In genomic region chr20:38200646-38201045, GRCh38 we compare ENCODE assay signal across 21 cellular contexts. TPM values are rescaled to one million over a fixed set of nuclear protein-coding genes. Genes with fewer than 3 reads are reported as not detected.
DNase-seq lines count a peak whose midpoint lies in the region; ATAC-seq and TF ChIP-seq lines count a peak whose summit lies in the region.
"Had no signal": no experiment of that assay in that cellular context is flagged by ENCODE, and none has a peak within 500 bp of the region (broad histone marks: within the 10 kb centered on the region; RNA-seq: fewer than 3 reads in every experiment).

No MANE protein-coding gene starts in this region.

- H3K27ac ChIP-seq in mesenchymal stem cell (ENCODE audit: low read length, poor library complexity, severe bottlenecking) (no peak overlapping the region), smooth muscle cell (ENCODE audit: low read depth) (peak overlapping the region; percentile 47), caudate nucleus (ENCODE audit: low read depth, low read length) (no peak overlapping the region), mammary epithelial cell (ENCODE audit: insufficient read depth, low read depth, low read length) (no peak overlapping the region)

- H3K14ac ChIP-seq in mesenchymal stem cell (ENCODE audit: low read length in 2 of 2) = peak overlapping the region in 1 of 2 experiments; percentile 26

- peak overlapping the region; percentile 32 to 39 for H3K4ac ChIP-seq in mesenchymal stem cell (ENCODE audit: low read depth in 1 of 2, low read length in 2 of 2)

- H3K23ac ChIP-seq in mesenchymal stem cell (ENCODE audit: low read length in 2 of 2) = no peak overlapping the region

- no peak for TF ChIP-seq CTCF in activated B cell treated with CpG ODN at 0.5 μM for 24 hours (IDR thresholded peaks at IDR 0.05)
- no peak for TF ChIP-seq CTCF in smooth muscle cell (IDR thresholded peaks at IDR 0.05; ENCODE audit: borderline replicate concordance, insufficient read depth, poor library complexity, severe bottlenecking)
- TF ChIP-seq CTCF in mammary epithelial cell (conservative IDR thresholded peaks at IDR 0.05 in 1 of 2, IDR thresholded peaks at IDR 0.05 in 1 of 2; ENCODE audit: extremely low read depth in 1 of 2, insufficient read depth in 1 of 2, low read depth in 1 of 2, low read length in 2 of 2) = no peak

- peaks cover 14% of the 10 kb centered on the region for H3F3A ChIP-seq in smooth muscle cell (ENCODE audit: low read depth)

- H2BK15ac ChIP-seq in mesenchymal stem cell (ENCODE audit: low read depth, poor library complexity, severe bottlenecking) = no peak overlapping the region

- DNase-seq in activated effector memory CD4-positive, alpha-beta T cell treated with anti-CD3 and anti-CD28 coated beads, Interleukin-2, amount 50 U/mL, for 16 hours = peak; percentile 45
- no peak for DNase-seq in activated effector memory CD4-positive, alpha-beta T cell treated with Interleukin-2 at 50 U/mL for 16 hours
- peak; percentile 4 for DNase-seq in activated B cell treated with CpG ODN at 0.5 μM for 24 hours
- no peak for DNase-seq in mesenchymal stem cell
- DNase-seq in smooth muscle cell (lab: John Stamatoyannopoulos, UW; ENCODE audit: unreplicated experiment) = no peak
- no peak for DNase-seq in caudate nucleus (lab: John Stamatoyannopoulos, UW)
- DNase-seq in NCI-H187 treated with DMSO at 0.1 percent for 48 hours (lab: John Stamatoyannopoulos, UW) = no peak
- DNase-seq in mammary epithelial cell = no peak
- DNase-seq: Calu3; CD8-positive, alpha-beta T cell; DMS53; Kasumi-1; NCI-H1048; NCI-H1436; NCI-H2029; NCI-H345; NCI-H524 treated with DMSO at 0.1 percent for 48 hours; RPMI8226 had no signal

- H2BK120ac ChIP-seq in mesenchymal stem cell (ENCODE audit: low read depth, low read length) = no peak overlapping the region

- H2BK12ac ChIP-seq in mesenchymal stem cell (ENCODE audit: low read length in 2 of 2) = peak overlapping the region in 1 of 2 experiments; percentile 75

- H3K4me3 ChIP-seq in mesenchymal stem cell (ENCODE audit: insufficient read depth in 1 of 2, low read depth in 1 of 2, low read length in 2 of 2) (no peak overlapping the region), smooth muscle cell (no peak overlapping the region), mammary epithelial cell (replicated peaks in 1 of 3; ENCODE audit: insufficient read depth in 1 of 3, low read depth in 2 of 3, low read length in 3 of 3) (no peak overlapping the region)
- H3K4me3 ChIP-seq: GM12878, MG63 had no signal

- peaks cover 4 to 9% of the 10 kb centered on the region in 2 experiments for H3K27me3 ChIP-seq in mesenchymal stem cell (ENCODE audit: control insufficient read depth in 1 of 2, insufficient read depth in 1 of 2, low read length in 2 of 2)
- H3K27me3 ChIP-seq in smooth muscle cell (ENCODE audit: low read depth) = no peaks in the 10 kb centered on the region
- no peaks in the 10 kb centered on the region for H3K27me3 ChIP-seq in mammary epithelial cell (ENCODE audit: insufficient read depth, low read length)
- H3K27me3 ChIP-seq: MG63 had no signal

- peak overlapping the region; percentile 21 for H4K91ac ChIP-seq in mesenchymal stem cell (ENCODE audit: low read length)

- H3K9ac ChIP-seq in mesenchymal stem cell (ENCODE audit: low read length) = no peak overlapping the region
- no peak overlapping the region for H3K9ac ChIP-seq in smooth muscle cell (ENCODE audit: low read depth)
- no peak overlapping the region for H3K9ac ChIP-seq in mammary epithelial cell (ENCODE audit: insufficient read depth, low read length)

- no peaks in the 10 kb centered on the region for H3K79me1 ChIP-seq in mesenchymal stem cell (replicated peaks; ENCODE audit: low read length, poor library complexity, severe bottlenecking)

- intact Hi-C loops in activated B cell treated with CpG ODN at 0.5 μM for 24 hours (cut with micrococcal nuclease) (no loop called here), mammary epithelial cell (cut with micrococcal nuclease) (loop anchor here (1.0 to 5.0 kb wide), 2 partner anchors 17 to 33 kb away; partner anchors contain the start of gene TGM2)

- H3K4me1 ChIP-seq in mesenchymal stem cell (ENCODE audit: control insufficient read depth, insufficient read depth, low read depth, low read length) = peaks cover 4% of the 10 kb centered on the region
- H3K4me1 ChIP-seq in smooth muscle cell (ENCODE audit: low read depth) = no peaks in the 10 kb centered on the region
- H3K4me1 ChIP-seq in mammary epithelial cell (ENCODE audit: insufficient read depth, low read length) = peaks cover 48% of the 10 kb centered on the region

- no peaks in the 10 kb centered on the region for H3K36me3 Mint-ChIP-seq in activated B cell treated with CpG ODN at 0.5 μM for 24 hours (ENCODE audit: low read depth)
- H3K36me3 Mint-ChIP-seq: CD8-positive, alpha-beta T cell had no signal

- H3K36me3 ChIP-seq in mesenchymal stem cell (ENCODE audit: control insufficient read depth in 1 of 2, insufficient read depth in 2 of 2, low read depth in 1 of 2, low read length in 2 of 2) (no peaks in the 10 kb centered on the region), smooth muscle cell (ENCODE audit: low read depth) (no peaks in the 10 kb centered on the region), mammary epithelial cell (ENCODE audit: insufficient read depth, low read length) (no peaks in the 10 kb centered on the region)
- H3K36me3 ChIP-seq: MG63 had no signal

- H3K79me2 ChIP-seq in smooth muscle cell (ENCODE audit: low read depth) = no peaks in the 10 kb centered on the region
- H3K79me2 ChIP-seq in mammary epithelial cell (ENCODE audit: insufficient read depth, low read length) = no peaks in the 10 kb centered on the region

- H3K9me3 ChIP-seq in mesenchymal stem cell (ENCODE audit: control insufficient read depth, low read length) = no peaks in the 10 kb centered on the region
- H3K9me3 ChIP-seq in smooth muscle cell (replicated peaks; ENCODE audit: low read depth) = no peaks in the 10 kb centered on the region
- H3K9me3 ChIP-seq in mammary epithelial cell (replicated peaks; ENCODE audit: insufficient read depth, low read length) = no peaks in the 10 kb centered on the region
- H3K9me3 ChIP-seq: MG63 had no signal

- dilution Hi-C loops in mammary epithelial cell (cut with HindIII; ENCODE audit: low sequenced_read_pairs) = no loop called here

- H4K20me1 ChIP-seq in smooth muscle cell (ENCODE audit: low read depth) (no peaks in the 10 kb centered on the region), mammary epithelial cell (ENCODE audit: insufficient read depth, low read length) (no peaks in the 10 kb centered on the region)

- POLR2A ChIA-PET in activated B cell treated with CpG ODN at 0.5 μM for 24 hours (lab: Charles Lee) = interaction anchor here (0.6 kb wide), 1 partner anchor 48 kb away, joined by 3 read pairs; no protein-coding TSS in a partner anchor

- H2BK5ac ChIP-seq in mesenchymal stem cell (ENCODE audit: low read depth, low read length, poor library complexity, severe bottlenecking) = no peak overlapping the region

- no peak overlapping the region for H3K4me2 ChIP-seq in mesenchymal stem cell (ENCODE audit: low read length, poor library complexity, severe bottlenecking)
- H3K4me2 ChIP-seq in smooth muscle cell = no peak overlapping the region
- no peak overlapping the region for H3K4me2 ChIP-seq in mammary epithelial cell (ENCODE audit: insufficient read depth, low read depth, low read length)

- 96% methylated on average over 3 of the region's 3 CpGs for WGBS in mesenchymal stem cell
- WGBS in smooth muscle cell (ENCODE audit: low lambda C conversion rate) = 95% methylated on average over 3 of the region's 3 CpGs
- WGBS in mammary epithelial cell (ENCODE audit: low coverage, missing lambda C conversion rate) = 100% methylated on average over 3 of the region's 3 CpGs

- no TSS peak for BruUV-seq in mammary epithelial cell (replicated peaks; lab: Mats Ljungman, UMichigan)

- peaks cover 21% of the 10 kb centered on the region for H3K4me1 Mint-ChIP-seq in activated B cell treated with CpG ODN at 0.5 μM for 24 hours

- H4K8ac ChIP-seq in mesenchymal stem cell (ENCODE audit: low read length) = no peak overlapping the region

- ATAC-seq in activated B cell treated with CpG ODN at 0.5 μM for 24 hours (ENCODE audit: low read depth) = no peak
- ATAC-seq: CD8-positive, alpha-beta T cell; GM12878 had no signal

- H2AFZ ChIP-seq in mesenchymal stem cell (ENCODE audit: low read depth, low read length) (no peak overlapping the region), smooth muscle cell (ENCODE audit: low read depth) (no peak overlapping the region), mammary epithelial cell (ENCODE audit: low read depth, low read length) (no peak overlapping the region)

- no peak overlapping the region for H2AK5ac ChIP-seq in mesenchymal stem cell (ENCODE audit: low read length, severe bottlenecking)

- peaks cover 4% of the 10 kb centered on the region for H3K27me3 Mint-ChIP-seq in activated B cell treated with CpG ODN at 0.5 μM for 24 hours

- in situ Hi-C loops in mammary epithelial cell (cut with MboI; ENCODE audit: low sequenced_read_pairs in 2 of 2) = loop anchor here in 1 of 2 donors (25.0 kb wide), 1 partner anchor 638 kb away; no protein-coding TSS in a partner anchor

- no peak overlapping the region for H3K27ac Mint-ChIP-seq in activated B cell treated with CpG ODN at 0.5 μM for 24 hours
- H3K27ac Mint-ChIP-seq: CD8-positive, alpha-beta T cell had no signal

- peak overlapping the region; percentile 52 to 69 for H3K18ac ChIP-seq in mesenchymal stem cell (ENCODE audit: low read depth in 1 of 2, low read length in 2 of 2)

- H3K9me3 Mint-ChIP-seq in activated B cell treated with CpG ODN at 0.5 μM for 24 hours = no peaks in the 10 kb centered on the region
- H3K9me3 Mint-ChIP-seq: CD8-positive, alpha-beta T cell had no signal

- CTCF ChIA-PET in activated B cell treated with CpG ODN at 0.5 μM for 24 hours (lab: Charles Lee) = no interaction called here
- CTCF ChIA-PET in mammary epithelial cell (lab: Charles Lee; ENCODE audit: low non-redundant PET) = no interaction called here

- no peak overlapping the region for H3K4me3 Mint-ChIP-seq in activated B cell treated with CpG ODN at 0.5 μM for 24 hours
- H3K4me3 Mint-ChIP-seq: CD8-positive, alpha-beta T cell had no signal

RNA-seq across cellular contexts. Expression of gene TGM2, which starts 35.6 kb away (rescaled TPM):
- total RNA-seq in activated B cell treated with CpG ODN at 0.5 μM for 24 hours (20.8 and 22.9 TPM in 2 replicates), smooth muscle cell (53.6 and 72.0 TPM in 2 replicates), mammary epithelial cell (100 to 1,000 TPM in 1 of 2 donors, 10 to 100 TPM in 1; 53.4 to 252 TPM)
- 537 TPM for polyA plus RNA-seq in mesenchymal stem cell (2013, experiment 1 of 2)
- 530 TPM for polyA plus RNA-seq in mesenchymal stem cell (2013, experiment 2 of 2)
- polyA plus RNA-seq in smooth muscle cell (41.7 and 85.6 TPM in 2 replicates), mammary epithelial cell (98.1 TPM)
- polyA minus RNA-seq in mammary epithelial cell = 98.9 TPM
- total RNA-seq: CD8-positive, alpha-beta T cell had no signal

RNA-seq across cellular contexts. Expression of gene KIAA1755, which starts 59.9 kb away (rescaled TPM):
- total RNA-seq in activated B cell treated with CpG ODN at 0.5 μM for 24 hours (not detected in 2 replicates), smooth muscle cell (0.09 TPM in 1 of 2 replicates, not detected in the other), mammary epithelial cell (under 1 TPM; 0.40 to 0.83 TPM)
- 0.50 TPM for polyA plus RNA-seq in mesenchymal stem cell (2013, experiment 1 of 2)
- polyA plus RNA-seq in mesenchymal stem cell (2013, experiment 2 of 2) = 0.40 TPM
- polyA plus RNA-seq in smooth muscle cell (0.17 TPM in 1 of 2 replicates, not detected in the other), mammary epithelial cell (0.41 TPM)
- 2.3 TPM for polyA minus RNA-seq in mammary epithelial cell
- total RNA-seq: Calu3; CD8-positive, alpha-beta T cell; GM12878; H4 had no signal
- polyA plus RNA-seq: GM12878 had no signal

Comparison
In these comparisons a context has a peak if more than half of its experiments do, and no peak if none do; other contexts are left out.
1. DNase-seq: peak in activated effector memory CD4-positive, alpha-beta T cell treated with anti-CD3 and anti-CD28 coated beads, Interleukin-2, amount 50 U/mL, for 16 hours (single experiment) and activated B cell treated with CpG ODN at 0.5 μM for 24 hours (single experiment); none in activated effector memory CD4-positive, alpha-beta T cell treated with Interleukin-2 at 50 U/mL for 16 hours (single experiment), mesenchymal stem cell (single experiment), smooth muscle cell (single experiment), caudate nucleus (0 of 61), NCI-H187 treated with DMSO at 0.1 percent for 48 hours (single experiment) and mammary epithelial cell (single experiment).